Comparison of ENCODE assay signal across 8 cellular contexts in genomic region chr12:114625294-114625851, GRCh38.
A peak's percentile ranks its signal among the peaks of the same experiment; 100 is the strongest.
DNase-seq lines count a peak whose midpoint lies in the region; ATAC-seq, FAIRE-seq and TF ChIP-seq lines count a peak whose summit lies in the region.
"Had no signal": no experiment of that assay in that cellular context is flagged by ENCODE, and none has a peak within 500 bp of the region (broad histone marks: within the 10 kb centered on the region; RNA-seq: fewer than 3 reads in every experiment).

No MANE protein-coding gene starts in this region.

- DNase-seq in EH (ENCODE audit: low read depth) (peak; percentile 67), SHP77 (lab: John Stamatoyannopoulos, UW) (peak; percentile 18 to 71), cerebellar cortex (ENCODE audit: low spot score) (peak; percentile 8), RCC 7860 (ENCODE audit: low spot score) (no peak)

- peaks cover 4% of the 10 kb centered on the region for H3K27me3 Mint-ChIP-seq in nephron (ENCODE audit: low read depth)

- H3K9me3 Mint-ChIP-seq in nephron, result no peaks in the 10 kb centered on the region

- H3K4me1 Mint-ChIP-seq in nephron, result no peaks in the 10 kb centered on the region

- no peaks in the 10 kb centered on the region for H3K36me3 Mint-ChIP-seq in nephron (ENCODE audit: low read depth)
- H3K36me3 Mint-ChIP-seq: activated naive CD8-positive, alpha-beta T cell had no signal

- ATAC-seq in HG02798 (IDR thresholded peaks at IDR 0.05; ENCODE audit: poor library complexity, unreplicated experiment) (peak; percentile 53), GM21423 (IDR thresholded peaks at IDR 0.05; ENCODE audit: unreplicated experiment) (no peak)

- no peak for FAIRE-seq in RCC 7860 (lab: Jason Lieb, UNC)

- H3K27ac Mint-ChIP-seq in nephron, result no peak overlapping the region
- H3K27ac Mint-ChIP-seq: activated naive CD8-positive, alpha-beta T cell had no signal

- TF ChIP-seq CTCF in nephron (IDR thresholded peaks at IDR 0.05; ENCODE audit: unreplicated experiment in 3 of 3), result peak; percentile 52 to 67 (median 59)

- no peak overlapping the region for H3K4me3 Mint-ChIP-seq in nephron
- H3K4me3 Mint-ChIP-seq: activated naive CD8-positive, alpha-beta T cell had no signal
